Comparison of ENCODE assay signal across 10 cellular contexts in genomic region chr6:11412011-11412424, GRCh38.
DNase-seq lines count a peak whose midpoint lies in the region; ATAC-seq and TF ChIP-seq lines count a peak whose summit lies in the region.
"Had no signal": no experiment of that assay in that cellular context is flagged by ENCODE, and none has a peak within 500 bp of the region (broad histone marks: within the 10 kb centered on the region; RNA-seq: fewer than 3 reads in every experiment).

No MANE protein-coding gene starts in this region.

- H4K20me1 ChIP-seq in PC-3 (ENCODE audit: low read length) (no peaks in the 10 kb centered on the region), smooth muscle cell (ENCODE audit: low read depth) (no peaks in the 10 kb centered on the region)

- no TSS peak for BruUV-seq in PC-3 (replicated peaks; lab: Mats Ljungman, UMichigan)

- H3K27me3 Mint-ChIP-seq in activated naive CD4-positive, alpha-beta T cell treated with anti-CD3 and anti-CD28 coated beads for 36 hours (ENCODE audit: low read depth), result no peaks in the 10 kb centered on the region

- peak overlapping the region; percentile 25; the same call in 1 of the 2 replicates for H2AFZ ChIP-seq in PC-3 (ENCODE audit: low read length)
- H2AFZ ChIP-seq in smooth muscle cell (ENCODE audit: low read depth), result peak overlapping the region; percentile 30

- H3K4me1 Mint-ChIP-seq in activated naive CD4-positive, alpha-beta T cell treated with anti-CD3 and anti-CD28 coated beads for 36 hours (ENCODE audit: low read depth), result peaks cover 33% of the 10 kb centered on the region

- POLR2A ChIA-PET in PC-3 (lab: Charles Lee; ENCODE audit: unreplicated experiment), result no interaction called here

- H3K4me1 ChIP-seq in PC-3 (ENCODE audit: insufficient read depth, low read length), result peaks cover 18% of the 10 kb centered on the region
- H3K4me1 ChIP-seq in smooth muscle cell (ENCODE audit: low read depth), result peaks cover 17% of the 10 kb centered on the region

- CTCF ChIA-PET in PC-3 (lab: Charles Lee), result no interaction called here
- CTCF ChIA-PET in activated naive CD4-positive, alpha-beta T cell treated with anti-CD3 and anti-CD28 coated beads for 36 hours (lab: Charles Lee), result no interaction called here

- H3K9me3 Mint-ChIP-seq in activated naive CD4-positive, alpha-beta T cell treated with anti-CD3 and anti-CD28 coated beads for 36 hours, result peaks cover 3% of the 10 kb centered on the region

- WGBS in smooth muscle cell (ENCODE audit: low lambda C conversion rate), result 26% methylated on average over 2 of the region's 2 CpGs

- no peaks in the 10 kb centered on the region for H3K36me3 Mint-ChIP-seq in activated naive CD4-positive, alpha-beta T cell treated with anti-CD3 and anti-CD28 coated beads for 36 hours (ENCODE audit: low read depth)

- no peak for TF ChIP-seq CTCF in PC-3 (conservative IDR thresholded peaks at IDR 0.05; ENCODE audit: low read depth, low read length)
- TF ChIP-seq CTCF in coronary artery (IDR thresholded peaks at IDR 0.05), result no peak
- no peak for TF ChIP-seq CTCF in smooth muscle cell (IDR thresholded peaks at IDR 0.05; ENCODE audit: borderline replicate concordance, insufficient read depth, poor library complexity, severe bottlenecking)

- ATAC-seq in PC-3 (no peak), HG03095 (IDR thresholded peaks at IDR 0.05; ENCODE audit: unreplicated experiment) (no peak)

- H3K79me2 ChIP-seq in PC-3 (ENCODE audit: low read length) (no peaks in the 10 kb centered on the region), smooth muscle cell (ENCODE audit: low read depth) (no peaks in the 10 kb centered on the region)

- no peak overlapping the region for H3K4me3 Mint-ChIP-seq in activated naive CD4-positive, alpha-beta T cell treated with anti-CD3 and anti-CD28 coated beads for 36 hours

- H3K36me3 ChIP-seq in PC-3 (ENCODE audit: low read depth, low read length), result no peaks in the 10 kb centered on the region
- H3K36me3 ChIP-seq in smooth muscle cell (ENCODE audit: low read depth), result no peaks in the 10 kb centered on the region

- H3K27me3 ChIP-seq in PC-3 (ENCODE audit: low read length) (no peaks in the 10 kb centered on the region), smooth muscle cell (ENCODE audit: low read depth) (no peaks in the 10 kb centered on the region)

- peak; percentile 17 for DNase-seq in SIG-M5 treated with dmso at 0.1 percent for 504 hours (lab: John Stamatoyannopoulos, UW; ENCODE audit: unreplicated experiment)
- no peak for DNase-seq in SIG-M5 (lab: John Stamatoyannopoulos, UW)
- DNase-seq in PC-3, result no peak
- DNase-seq in coronary artery (ENCODE audit: low spot score), result no peak
- DNase-seq in smooth muscle cell (lab: John Stamatoyannopoulos, UW; ENCODE audit: unreplicated experiment), result no peak
- no peak for DNase-seq in activated naive CD4-positive, alpha-beta T cell treated with anti-CD3 and anti-CD28 coated beads for 36 hours
- no peak for DNase-seq in KG1 (lab: John Stamatoyannopoulos, UW)
- DNase-seq: activated naive CD4-positive, alpha-beta T cell treated with Interleukin-2 at 50 U/mL for 16 hours; NCI-H187 treated with DMSO at 0.1 percent for 48 hours had no signal

- H3K4me2 ChIP-seq in PC-3 (ENCODE audit: low read length), result no peak overlapping the region
- H3K4me2 ChIP-seq in smooth muscle cell, result peak overlapping the region; percentile 23

- H3K9ac ChIP-seq in PC-3 (ENCODE audit: low read length), result no peak overlapping the region
- peak overlapping the region; percentile 15 for H3K9ac ChIP-seq in smooth muscle cell (ENCODE audit: low read depth)

- H3K9me3 ChIP-seq in PC-3 (ENCODE audit: low read length) (no peaks in the 10 kb centered on the region), smooth muscle cell (replicated peaks; ENCODE audit: low read depth) (no peaks in the 10 kb centered on the region)

- intact Hi-C loops in PC-3 (cut with micrococcal nuclease), result no loop called here
- intact Hi-C loops in activated naive CD4-positive, alpha-beta T cell treated with anti-CD3 and anti-CD28 coated beads for 36 hours (cut with micrococcal nuclease), result loop anchor here (1.0 to 2.0 kb wide), 4 partner anchors 137 to 267 kb away; partner anchors contain the start of gene NEDD9

- H3K4me3 ChIP-seq in PC-3 (ENCODE audit: low read length), result no peak overlapping the region
- H3K4me3 ChIP-seq in coronary artery, result no peak overlapping the region
- no peak overlapping the region for H3K4me3 ChIP-seq in smooth muscle cell

- H3K27ac Mint-ChIP-seq in activated naive CD4-positive, alpha-beta T cell treated with anti-CD3 and anti-CD28 coated beads for 36 hours, result no peak overlapping the region

- H3F3A ChIP-seq in PC-3 (ENCODE audit: low read length, unreplicated experiment) (no peaks in the 10 kb centered on the region), smooth muscle cell (ENCODE audit: low read depth) (no peaks in the 10 kb centered on the region)

- no peaks in the 10 kb centered on the region for H3K9me2 ChIP-seq in PC-3 (replicated peaks; ENCODE audit: low read length)

- H3K27ac ChIP-seq in PC-3 (ENCODE audit: low read length) (no peak overlapping the region), coronary artery (peak overlapping the region; percentile 84 to 89), smooth muscle cell (ENCODE audit: low read depth) (peak overlapping the region; percentile 90)
